In genomic region chr10:110226926-110227641, GRCh38 we compare ENCODE assay signal across 8 cellular contexts. TPM values are rescaled to one million over a fixed set of nuclear protein-coding genes. Genes with fewer than 3 reads are reported as not detected.
A peak's percentile ranks its signal among the peaks of the same experiment; 100 is the strongest.
DNase-seq lines count a peak whose midpoint lies in the region; ATAC-seq and TF ChIP-seq lines count a peak whose summit lies in the region.

No MANE protein-coding gene starts in this region.

- no peak for TF ChIP-seq CTCF in SU-DHL-6 (IDR thresholded peaks at IDR 0.05; ENCODE audit: insufficient read depth, low read length, poor library complexity, severe bottlenecking)
- TF ChIP-seq CTCF in parathyroid adenoma (IDR thresholded peaks at IDR 0.05), result no peak

- H3K36me3 ChIP-seq in CD4-positive, CD25-positive, alpha-beta regulatory T cell (ENCODE audit: control insufficient read depth, insufficient read depth, low read length), result peaks cover 8% of the 10 kb centered on the region
- H3K36me3 ChIP-seq in SU-DHL-6 (ENCODE audit: low read length) (no peaks in the 10 kb centered on the region), parathyroid adenoma (ENCODE audit: control insufficient read depth, insufficient read depth, low read length) (no peaks in the 10 kb centered on the region)

- intact Hi-C loops in cardiac septum (cut with DNase I), result loop anchor here (1.0 to 2.0 kb wide), 2 partner anchors 17 to 46 kb away; no protein-coding TSS in a partner anchor

- peak overlapping the region; percentile 89 for H3K27ac ChIP-seq in CD4-positive, CD25-positive, alpha-beta regulatory T cell (ENCODE audit: insufficient read depth, low read length, poor library complexity, severe bottlenecking)
- H3K27ac ChIP-seq in SU-DHL-6 (ENCODE audit: low read depth, low read length) (no peak overlapping the region), parathyroid adenoma (peak overlapping the region; percentile 85)

- H3K27me3 Mint-ChIP-seq in CD4-positive, CD25-positive, alpha-beta regulatory T cell, result peaks cover 5% of the 10 kb centered on the region

- H3K4me2 ChIP-seq in SU-DHL-6 (ENCODE audit: low read depth, low read length, poor library complexity, severe bottlenecking) (peak overlapping the region; percentile 49), parathyroid adenoma (ENCODE audit: low read length) (peak overlapping the region; percentile 54)

- ATAC-seq in CD4-positive, CD25-positive, alpha-beta regulatory T cell (ENCODE audit: low read depth in 2 of 2), result peak; percentile 33 to 38
- ATAC-seq in HG02798 (IDR thresholded peaks at IDR 0.05; ENCODE audit: poor library complexity, unreplicated experiment) (peak; percentile 23), HG03571 (IDR thresholded peaks at IDR 0.05; ENCODE audit: unreplicated experiment) (no peak)

- H3K9ac ChIP-seq in SU-DHL-6 (ENCODE audit: low read length) (peak overlapping the region; percentile 28; the same call in 1 of the 2 replicates), parathyroid adenoma (no peak overlapping the region)

- H3K4me1 ChIP-seq in CD4-positive, CD25-positive, alpha-beta regulatory T cell (ENCODE audit: control insufficient read depth, insufficient read depth, low read length, poor library complexity, severe bottlenecking), result peaks cover 21% of the 10 kb centered on the region
- peaks cover 7% of the 10 kb centered on the region for H3K4me1 ChIP-seq in parathyroid adenoma

- H3K79me2 ChIP-seq in SU-DHL-6 (ENCODE audit: insufficient read depth, low read length) (no peaks in the 10 kb centered on the region), parathyroid adenoma (peaks cover 3% of the 10 kb centered on the region)

- H3K9me3 ChIP-seq in CD4-positive, CD25-positive, alpha-beta regulatory T cell (ENCODE audit: control insufficient read depth in 2 of 2, low read length in 2 of 2), result no peaks in the 10 kb centered on the region
- H3K9me3 ChIP-seq in SU-DHL-6 (ENCODE audit: insufficient read depth, low read length) (no peaks in the 10 kb centered on the region), parathyroid adenoma (ENCODE audit: control insufficient read depth, low read length) (no peaks in the 10 kb centered on the region)

- peak overlapping the region; percentile 93 to 98 (median 94) for H3K4me3 Mint-ChIP-seq in CD4-positive, CD25-positive, alpha-beta regulatory T cell

- peaks cover 8% of the 10 kb centered on the region for H3K36me3 Mint-ChIP-seq in CD4-positive, CD25-positive, alpha-beta regulatory T cell

- peak; percentile 76 to 78 (median 76) for DNase-seq in CD4-positive, CD25-positive, alpha-beta regulatory T cell
- DNase-seq in activated naive CD8-positive, alpha-beta T cell treated with anti-CD3 and anti-CD28 coated beads, Interleukin-2, amount 50 U/mL, for 16 hours (ENCODE audit: low read depth, low spot score), result peak; percentile 53
- DNase-seq in cardiac septum (ENCODE audit: low spot score) (peak; percentile 89), KG1 (lab: John Stamatoyannopoulos, UW) (no peak)

- H3K27ac Mint-ChIP-seq in CD4-positive, CD25-positive, alpha-beta regulatory T cell, result peak overlapping the region; percentile 91 to 96 (median 94)

- H3K4me1 Mint-ChIP-seq in CD4-positive, CD25-positive, alpha-beta regulatory T cell, result peaks cover 8 to 48% (median 30%) of the 10 kb centered on the region in 4 donors

- no peaks in the 10 kb centered on the region for H3K9me3 Mint-ChIP-seq in CD4-positive, CD25-positive, alpha-beta regulatory T cell

- no peaks in the 10 kb centered on the region for H4K20me1 ChIP-seq in SU-DHL-6 (ENCODE audit: low read depth, low read length)

- peaks cover 21% of the 10 kb centered on the region for H3F3A ChIP-seq in SU-DHL-6 (ENCODE audit: insufficient read depth)

- H2AFZ ChIP-seq in SU-DHL-6 (ENCODE audit: low read depth, low read length, severe bottlenecking) (peak overlapping the region; percentile 52), parathyroid adenoma (peak overlapping the region; percentile 71)

- H3K4me3 ChIP-seq in CD4-positive, CD25-positive, alpha-beta regulatory T cell (ENCODE audit: low read depth, low read length), result peak overlapping the region; percentile 60
- H3K4me3 ChIP-seq in SU-DHL-6 (ENCODE audit: insufficient read depth, low read length, poor library complexity, severe bottlenecking) (peak overlapping the region; percentile 71), parathyroid adenoma (ENCODE audit: low read depth, low read length) (peak overlapping the region; percentile 61)

- H3K27me3 ChIP-seq in CD4-positive, CD25-positive, alpha-beta regulatory T cell (ENCODE audit: control insufficient read depth, insufficient read depth, low read length), result no peaks in the 10 kb centered on the region
- H3K27me3 ChIP-seq in SU-DHL-6 (ENCODE audit: low read length) (no peaks in the 10 kb centered on the region), parathyroid adenoma (ENCODE audit: control insufficient read depth, insufficient read depth, low read length) (no peaks in the 10 kb centered on the region)

- H3K9me2 ChIP-seq in SU-DHL-6 (replicated peaks; ENCODE audit: insufficient read depth, low read length), result no peaks in the 10 kb centered on the region

RNA-seq across cellular contexts. Expression of gene MXI1, which starts 19.7 kb away (rescaled TPM):
- 48.1 TPM for total RNA-seq in CD4-positive, CD25-positive, alpha-beta regulatory T cell
- 10 to 100 TPM; 34.2 to 56.8 (median 40.2) TPM for polyA plus RNA-seq in CD4-positive, CD25-positive, alpha-beta regulatory T cell
- total RNA-seq in cardiac septum, result 59.2 TPM
